8 cellular contexts compared by ENCODE assay signal in genomic region chr9:123929870-123930831, GRCh38.
DNase-seq lines count a peak whose midpoint lies in the region; ATAC-seq and TF ChIP-seq lines count a peak whose summit lies in the region.

Gene DENND1A (minus strand): TSS chr9:123930126. CDS start chr9:123929905, 221 bp downstream.

- peak; percentile 79 for ATAC-seq in HG03175 (IDR thresholded peaks at IDR 0.05; ENCODE audit: unreplicated experiment)

- DNase-seq in AG08395 (ENCODE audit: low spot score): peak; percentile 97
- peak; percentile 67 for DNase-seq in NCI-H446 treated with DMSO at 0.1 percent for 48 hours (lab: John Stamatoyannopoulos, UW)
- peak; percentile 86 to 88 for DNase-seq in activated CD4-positive, alpha-beta T cell treated with anti-CD3 and anti-CD28 coated beads for 24 hours (ENCODE audit: low read depth in 2 of 2)
- peak; percentile 88 for DNase-seq in choroid plexus epithelial cell (ENCODE audit: low read depth)
- DNase-seq in kidney tubule cell (ENCODE audit: low spot score): peak; percentile 93
- DNase-seq in stimulated activated CD4-positive, alpha-beta T cell treated with anti-CD3 and anti-CD28 coated beads, Interleukin-1b, Interleukin-23, amount 100 ng/mL, for 1 hour (ENCODE audit: low read depth in 2 of 2): peak; percentile 67 to 73

- in situ Hi-C loops in GM18951 (cut with MboI; ENCODE audit: low sequenced_read_pairs, unreplicated experiment): no loop called here

- H3K4me3 ChIP-seq in choroid plexus epithelial cell (ENCODE audit: low read depth, low read length): peak within 1 kb of the TSS; percentile 67

- peak; percentile 69 for TF ChIP-seq POLR2A in GM18951 (IDR thresholded peaks at IDR 0.05; ENCODE audit: extremely low read depth, insufficient read depth, insufficient read length)

- TF ChIP-seq CTCF in choroid plexus epithelial cell (conservative IDR thresholded peaks at IDR 0.05; ENCODE audit: low read depth, low read length): no peak

Comparison
In these comparisons a context has a peak if more than half of its experiments do, and no peak if none do; other contexts are left out.
1. Peak in every context shown above with its lines: DNase-seq, ATAC-seq and H3K4me3 ChIP-seq.